In the genomic region with DNA sequence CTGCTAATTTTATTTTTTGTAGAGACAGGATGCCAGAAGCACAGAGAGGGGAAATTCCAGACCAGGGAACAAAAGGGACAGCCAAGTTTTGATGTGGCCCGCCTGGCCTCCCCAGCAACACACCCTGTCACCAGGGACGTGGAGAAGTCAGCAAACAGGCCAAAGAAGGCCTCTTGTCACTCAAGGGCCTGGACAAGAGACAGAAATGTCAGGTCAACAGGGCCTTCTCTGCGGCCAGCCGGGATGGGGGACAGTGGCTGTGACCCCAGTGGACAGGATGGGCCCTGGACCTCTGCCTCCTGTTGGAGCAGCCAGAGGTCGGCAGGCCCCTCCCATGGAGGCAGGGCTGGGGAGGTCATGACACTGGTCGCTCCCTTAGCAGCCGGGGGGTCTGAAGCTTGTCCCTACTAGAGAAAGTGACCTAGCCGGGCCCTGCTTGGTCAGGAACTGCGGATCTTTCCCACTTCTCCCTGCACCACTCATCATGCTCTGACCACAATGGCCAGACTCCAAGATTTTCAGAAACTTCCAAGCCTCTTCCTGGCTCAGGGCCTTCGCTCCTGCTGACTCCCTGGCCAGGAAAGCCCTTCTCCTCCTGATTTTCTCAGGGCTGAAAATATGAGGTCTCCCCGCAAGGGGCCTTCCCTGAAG, we compare ENCODE assay signal across 10 cellular contexts. TPM values are rescaled to one million over a fixed set of nuclear protein-coding genes. Genes with fewer than 3 reads are reported as not detected.
DNase-seq lines count a peak whose midpoint lies in the region; ATAC-seq, FAIRE-seq and TF ChIP-seq lines count a peak whose summit lies in the region.
"Had no signal": no experiment of that assay in that cellular context is flagged by ENCODE, and none has a peak within 500 bp of the region (broad histone marks: within the 10 kb centered on the region; RNA-seq: fewer than 3 reads in every experiment).

No MANE protein-coding gene starts in this region.

- intact Hi-C loops in HepG2 (cut with micrococcal nuclease; ENCODE audit: unreplicated experiment) = no loop called here
- intact Hi-C loops in stomach (cut with DNase I; ENCODE audit: low total_unique reads) = no loop called here
- intact Hi-C loops in natural killer cell (cut with micrococcal nuclease) = no loop called here

- no peaks in the 10 kb centered on the region for H4K20me1 ChIP-seq in HepG2 (ENCODE audit: insufficient read depth, low read length)

- peak; percentile 73 for DNase-seq in H54 (ENCODE audit: insufficient read length, low spot score)
- peak; percentile 63 for DNase-seq in cerebellar cortex (ENCODE audit: low spot score)
- DNase-seq in HepG2 (ENCODE audit: low spot score) = no peak
- DNase-seq in stomach = peak; percentile 72
- no peak for DNase-seq in NCI-H146 (lab: John Stamatoyannopoulos, UW)
- no peak for DNase-seq in natural killer cell
- DNase-seq: stimulated activated naive CD4-positive, alpha-beta T cell treated with Interleukin-2 at 50 U/mL for 16 hours had no signal

- POLR2A ChIA-PET in HepG2 (lab: Yijun Ruan, JAX) = no interaction called here

- no peak overlapping the region for H2AFZ ChIP-seq in HepG2 (ENCODE audit: low read length)

- H3K79me2 ChIP-seq in HepG2 (ENCODE audit: insufficient read depth, low read length) = no peaks in the 10 kb centered on the region

- H3K4me3 ChIP-seq in HepG2 (replicated peaks in 1 of 3; ENCODE audit: insufficient read depth in 1 of 3, low read depth in 2 of 3, low read length in 3 of 3) = no peak overlapping the region
- H3K4me3 ChIP-seq in stomach = peak overlapping the region in 1 of 4 donors; percentile 7

- H3K4me1 ChIP-seq in HepG2 (ENCODE audit: insufficient read depth, low read length) = no peaks in the 10 kb centered on the region
- peaks cover 35 to 55% (median 48%) of the 10 kb centered on the region in 4 donors for H3K4me1 ChIP-seq in stomach

- CTCF ChIA-PET in HepG2 (lab: Yijun Ruan, JAX; ENCODE audit: low intra/inter-chr PET ratio, low total read pairs) = no interaction called here

- H3K4me1 Mint-ChIP-seq in natural killer cell = no peaks in the 10 kb centered on the region

- H3K4me2 ChIP-seq in HepG2 (ENCODE audit: low read depth, low read length) = no peak overlapping the region

- TF ChIP-seq EP300 in HepG2 (IDR thresholded peaks at IDR 0.05; ENCODE audit: low read depth in 2 of 2, low read length in 2 of 2) (no peak), HepG2 (CRISPR knock-in tag; IDR thresholded peaks at IDR 0.05; ENCODE audit: borderline replicate concordance) (no peak), stomach (IDR thresholded peaks at IDR 0.05) (no peak)

- H3K9me3 ChIP-seq in HepG2 (ENCODE audit: low read length) (no peaks in the 10 kb centered on the region), stomach (no peaks in the 10 kb centered on the region)

- ATAC-seq in HepG2 (peak; percentile 33), GM19023 (IDR thresholded peaks at IDR 0.05; ENCODE audit: unreplicated experiment) (no peak), HG02642 (IDR thresholded peaks at IDR 0.05; ENCODE audit: poor library complexity, unreplicated experiment) (no peak), natural killer cell (no peak)

- H3K27me3 Mint-ChIP-seq in natural killer cell (ENCODE audit: low read depth in 2 of 2) = no peaks in the 10 kb centered on the region

- H3K4me3 Mint-ChIP-seq in natural killer cell = no peak overlapping the region

- no peak overlapping the region for H3K9ac ChIP-seq in HepG2 (ENCODE audit: insufficient read depth, low read depth, low read length)

- WGBS in HepG2 (ENCODE audit: low lambda C conversion rate) = 49% methylated on average over 11 of the region's 11 CpGs
- WGBS in stomach, 5 donors = 21 to 29% (median 23%) methylated on average over 7 to 11 of the region's 11 CpGs

- no peak for TF ChIP-seq RAD21 in HepG2 (CRISPR knock-in tag; IDR thresholded peaks at IDR 0.05)

- TF ChIP-seq POLR2A in H54 (IDR thresholded peaks at IDR 0.05; ENCODE audit: low read depth, low read length) = no peak
- no peak for TF ChIP-seq POLR2A in HepG2 (IDR thresholded peaks at IDR 0.05; ENCODE audit: insufficient read depth in 1 of 2, low read depth in 2 of 2, low read length in 2 of 2)
- no peak for TF ChIP-seq POLR2A in stomach (IDR thresholded peaks at IDR 0.05)

- H3K36me3 Mint-ChIP-seq in natural killer cell = no peaks in the 10 kb centered on the region

- H3K27me3 ChIP-seq in HepG2 (ENCODE audit: control insufficient read depth in 1 of 2, insufficient read depth in 2 of 2, low read length in 2 of 2) (peaks cover 3 to 18% of the 10 kb centered on the region in 2 experiments; a peak in 4 of 5 replicates), stomach (no peaks in the 10 kb centered on the region)

- in situ Hi-C loops in HepG2 (cut with HindIII; ENCODE audit: extremely low pct_ligation_motif_present, low pct_unique_long_range_greater_than_20kb) = no loop called here

- no peaks in the 10 kb centered on the region for H3K36me3 ChIP-seq in HepG2 (replicated peaks in 1 of 2; ENCODE audit: control insufficient read depth in 1 of 2, insufficient read depth in 2 of 2, low read length in 2 of 2)
- H3K36me3 ChIP-seq in stomach = no peaks in the 10 kb centered on the region

- H3K9me3 Mint-ChIP-seq in natural killer cell = no peaks in the 10 kb centered on the region

- no peak overlapping the region for H3K27ac ChIP-seq in HepG2 (ENCODE audit: extremely low read length, insufficient read depth, low read length)
- peak overlapping the region; percentile 81 to 95 (median 89) for H3K27ac ChIP-seq in stomach

- BruUV-seq in HepG2 (replicated peaks; lab: Mats Ljungman, UMichigan) = no TSS peak

- TF ChIP-seq CTCF in HepG2 (CRISPR knock-in tag; IDR thresholded peaks at IDR 0.05) (no peak), stomach (IDR thresholded peaks at IDR 0.05) (no peak), natural killer cell (IDR thresholded peaks at IDR 0.05) (no peak)

- FAIRE-seq in H54 (lab: Jason Lieb, UNC) (peak; percentile 57), HepG2 (lab: Jason Lieb, UNC) (no peak)
- FAIRE-seq: TTC549 had no signal

- H3K27ac Mint-ChIP-seq in natural killer cell = no peak overlapping the region

TF ChIP-seq in HepG2, 621 proteins besides CTCF, POLR2A, EP300 and RAD21 (continues in another document):
- TF ChIP-seq RFX5 (IDR thresholded peaks at IDR 0.05; ENCODE audit: low read depth, low read length) = peak; percentile 28; the same call in 1 of the 2 replicates

RNA-seq across cellular contexts. Expression of a gene that starts 9.2 kb away (rescaled TPM):
- total RNA-seq in HepG2 (2016; rRNA removed; fragmentation: Illumina TruSeq; extraction: Trizol) (not detected in 2 replicates), stomach (1 to 10 TPM in 1 of 5 donors, not detected in 4; 4.4 TPM), natural killer cell (not detected)
- not detected in 2 replicates for total RNA-seq in HepG2 (2016; cell fraction: cytosol; rRNA removed; fragmentation: Illumina TruSeq; extraction: Trizol; ENCODE audit: low read depth)
- 0.17 TPM in 1 of 2 replicates, not detected in the other for total RNA-seq in HepG2 (2016; cell fraction: insoluble cytoplasmic fraction; rRNA removed; fragmentation: Illumina TruSeq; extraction: Trizol)
- total RNA-seq in HepG2 (2016; cell fraction: membrane; rRNA removed; fragmentation: Illumina TruSeq; extraction: Trizol) = not detected in 2 replicates
- total RNA-seq in HepG2 (2016; cell fraction: nucleus; rRNA removed; fragmentation: Illumina TruSeq; extraction: Trizol) = not detected in 2 replicates
- polyA plus RNA-seq in HepG2 (2011; rRNA removed) (0.01 TPM in 1 of 2 replicates, not detected in the other), stomach (under 1 TPM; 0.15 to 0.37 (median 0.31) TPM)
- not detected in 2 replicates for polyA plus RNA-seq in HepG2 (2011; cell fraction: cytosol; rRNA removed)
- polyA plus RNA-seq in HepG2 (2011; cell fraction: nucleus; rRNA removed) = not detected in 2 replicates
- polyA plus RNA-seq in HepG2 (2012) = 0.64 TPM in 2 replicates
- polyA plus RNA-seq in HepG2 (2016; cell fraction: cytosol; fragmentation: Illumina TruSeq; extraction: Trizol; ENCODE audit: low read depth) = not detected in 2 replicates
- not detected in 2 replicates for polyA plus RNA-seq in HepG2 (2016; cell fraction: insoluble cytoplasmic fraction; fragmentation: Illumina TruSeq; extraction: Trizol; ENCODE audit: low read depth)
- polyA plus RNA-seq in HepG2 (2016; cell fraction: membrane; fragmentation: Illumina TruSeq; extraction: Trizol; ENCODE audit: low read depth) = not detected in 2 replicates
- polyA plus RNA-seq in HepG2 (2016; cell fraction: nucleus; fragmentation: Illumina TruSeq; extraction: Trizol; ENCODE audit: insufficient read depth, low read depth) = not detected in 2 replicates
- polyA minus RNA-seq in HepG2 (2011; rRNA and poly(A)+ RNA removed; ENCODE audit: low replicate concordance) = not detected in 2 replicates
- polyA minus RNA-seq in HepG2 (2011; cell fraction: cytosol; rRNA and poly(A)+ RNA removed) = not detected in 2 replicates
- polyA minus RNA-seq in HepG2 (2011; cell fraction: nucleus; rRNA and poly(A)+ RNA removed) = not detected in 2 replicates

RNA-seq across cellular contexts. Expression of a gene that starts 49.2 kb away (rescaled TPM):
- total RNA-seq in HepG2 (2016; rRNA removed; fragmentation: Illumina TruSeq; extraction: Trizol) (0.09 and 0.11 TPM in 2 replicates), stomach (10 to 100 TPM in 3 of 5 donors, 1 to 10 TPM in 1, under 1 TPM in 1; under 0.01 to 67.1 (median 21.2) TPM), natural killer cell (10 to 100 TPM; 11.5 to 17.7 (median 14.4) TPM)
- 0.09 TPM in 1 of 2 replicates, not detected in the other for total RNA-seq in HepG2 (2016; cell fraction: cytosol; rRNA removed; fragmentation: Illumina TruSeq; extraction: Trizol; ENCODE audit: low read depth)
- 0.10 and 0.13 TPM in 2 replicates for total RNA-seq in HepG2 (2016; cell fraction: insoluble cytoplasmic fraction; rRNA removed; fragmentation: Illumina TruSeq; extraction: Trizol)
- 0.09 and 0.21 TPM in 2 replicates for total RNA-seq in HepG2 (2016; cell fraction: membrane; rRNA removed; fragmentation: Illumina TruSeq; extraction: Trizol)
- 0.19 TPM in 1 of 2 replicates, not detected in the other for total RNA-seq in HepG2 (2016; cell fraction: nucleus; rRNA removed; fragmentation: Illumina TruSeq; extraction: Trizol)
- polyA plus RNA-seq in HepG2 (2011; rRNA removed) (0.05 and 0.08 TPM in 2 replicates), stomach (10 to 100 TPM in 1 of 3 donors, 1 to 10 TPM in 2; 3.2 to 18.4 (median 4.3) TPM)
- polyA plus RNA-seq in HepG2 (2011; cell fraction: cytosol; rRNA removed) = 0.10 and 0.11 TPM in 2 replicates
- 0.28 and 0.47 TPM in 2 replicates for polyA plus RNA-seq in HepG2 (2011; cell fraction: nucleus; rRNA removed)
- 0.36 and 0.56 TPM in 2 replicates for polyA plus RNA-seq in HepG2 (2012)
- 0.11 and 0.14 TPM in 2 replicates for polyA plus RNA-seq in HepG2 (2016; cell fraction: cytosol; fragmentation: Illumina TruSeq; extraction: Trizol; ENCODE audit: low read depth)
- 0.13 TPM in 1 of 2 replicates, not detected in the other for polyA plus RNA-seq in HepG2 (2016; cell fraction: insoluble cytoplasmic fraction; fragmentation: Illumina TruSeq; extraction: Trizol; ENCODE audit: low read depth)
- polyA plus RNA-seq in HepG2 (2016; cell fraction: membrane; fragmentation: Illumina TruSeq; extraction: Trizol; ENCODE audit: low read depth) = 0.24 TPM in 1 of 2 replicates, not detected in the other
- 0.15 TPM in 1 of 2 replicates, not detected in the other for polyA plus RNA-seq in HepG2 (2016; cell fraction: nucleus; fragmentation: Illumina TruSeq; extraction: Trizol; ENCODE audit: insufficient read depth, low read depth)
- polyA minus RNA-seq in HepG2 (2011; rRNA and poly(A)+ RNA removed; ENCODE audit: low replicate concordance) = 0.06 and 1.5 TPM in 2 replicates
- polyA minus RNA-seq in HepG2 (2011; cell fraction: cytosol; rRNA and poly(A)+ RNA removed) = 0.26 TPM in 1 of 2 replicates, not detected in the other
- polyA minus RNA-seq in HepG2 (2011; cell fraction: nucleus; rRNA and poly(A)+ RNA removed) = 0.12 and 0.26 TPM in 2 replicates

Comparison
In these comparisons a context has a peak if more than half of its experiments do, and no peak if none do; other contexts are left out.
1. DNase-seq: peak in H54 (single experiment), cerebellar cortex (single experiment) and stomach (single experiment); none in HepG2 (single experiment), NCI-H146 (single experiment) and natural killer cell (single experiment).